In genomic region chr5:147509710-147510651, GRCh38 we compare ENCODE assay signal across 8 cellular contexts. TPM values are rescaled to one million over a fixed set of nuclear protein-coding genes. Genes with fewer than 3 reads are reported as not detected.
DNase-seq lines count a peak whose midpoint lies in the region; TF ChIP-seq lines count a peak whose summit lies in the region.

Gene DPYSL3 (minus strand): TSS chr5:147510068. CDS start chr5:147509858, 210 bp downstream.

- TF ChIP-seq CTCF in GM20000 (IDR thresholded peaks at IDR 0.05; ENCODE audit: extremely low read depth, missing control alignments), result no peak

- peak within 1 kb of the TSS; percentile 63 for H3K4me3 ChIP-seq in skeletal muscle cell (ENCODE audit: low read depth, low read length)

- DNase-seq in activated naive CD4-positive, alpha-beta T cell treated with anti-CD3 and anti-CD28 coated beads, Interleukin-2, amount 50 U/mL, for 16 hours, result peak; percentile 8
- no peak for DNase-seq in activated naive CD4-positive, alpha-beta T cell treated with Interleukin-2 at 50 U/mL for 16 hours
- DNase-seq in NCI-H460 (ENCODE audit: extremely low read depth, low read depth), result peak; percentile 62
- peak in 52 of 61 donors; percentile 2 to 57 (median 28) for DNase-seq in caudate nucleus (lab: John Stamatoyannopoulos, UW)
- DNase-seq in iPS-NIHi11 (ENCODE audit: low spot score), result peak; percentile 67
- no peak for DNase-seq in skeletal muscle cell (ENCODE audit: low read depth)
- DNase-seq in GM20000 (ENCODE audit: low spot score), result no peak
- DNase-seq in GDM1 (lab: John Stamatoyannopoulos, UW), result no peak

- peak within 1 kb of the TSS; percentile 2 for H3K27ac ChIP-seq in caudate nucleus (ENCODE audit: low read depth, low read length)

RNA-seq across cellular contexts. Expression of gene DPYSL3, which starts in this region (rescaled TPM):
- 12.1 and 12.4 TPM in 2 replicates for total RNA-seq in NCI-H460 (2014; rRNA removed; shearing (Covaris generic))
- polyA plus RNA-seq in NCI-H460 (2014; cell fraction: nucleus; rRNA removed), result 17.4 and 26.6 TPM in 2 replicates

Comparison
In these comparisons a context has a peak if more than half of its experiments do, and no peak if none do; other contexts are left out.
1. DNase-seq: peak in activated naive CD4-positive, alpha-beta T cell treated with anti-CD3 and anti-CD28 coated beads, Interleukin-2, amount 50 U/mL, for 16 hours (single experiment), NCI-H460 (single experiment), caudate nucleus (52 of 61) and iPS-NIHi11 (single experiment); none in activated naive CD4-positive, alpha-beta T cell treated with Interleukin-2 at 50 U/mL for 16 hours (single experiment), skeletal muscle cell (single experiment), GM20000 (single experiment) and GDM1 (single experiment).